Comparison of ENCODE assay signal across 18 cellular contexts in genomic region chr16:662095-662494, GRCh38.
"Had no signal": no experiment of that assay in that cellular context is flagged by ENCODE, and none has a peak within 500 bp of the region (broad histone marks: within the 10 kb centered on the region; RNA-seq: fewer than 3 reads in every experiment).

No MANE protein-coding gene starts in this region.

- ATAC-seq: SK-N-SH treated with all-trans-retinoic acid at 6 μM for 48 hours had no signal

- DNase-seq: Kasumi-1, KG1, MM.1S, NCI-H1105, NCI-H1417, NCI-H1436 treated with DMSO at 0.1 percent for 48 hours, NCI-H1694, NCI-H187 treated with DMSO at 0.1 percent for 48 hours, NCI-H2029 treated with DMSO at 0.1 percent for 48 hours, NCI-H2171 treated with DMSO at 0.1 percent for 48 hours, NCI-H345, NCI-H524, NCI-H526 treated with DMSO at 0.1 percent for 48 hours, NCI-H774, RPMI8226, SHP77, T-helper 1 cell had no signal
